In genomic region chr12:57213068-57213715, GRCh38 we compare ENCODE assay signal across 8 cellular contexts. TPM values are rescaled to one million over a fixed set of nuclear protein-coding genes. Genes with fewer than 3 reads are reported as not detected.
DNase-seq lines count a peak whose midpoint lies in the region; ATAC-seq, FAIRE-seq and TF ChIP-seq lines count a peak whose summit lies in the region.

No MANE protein-coding gene starts in this region.

- peak overlapping the region in 1 of 2 donors; percentile 84 for H3K4me3 Mint-ChIP-seq in CD14-positive monocyte

- no peak for TF ChIP-seq POLR2A in H54 (IDR thresholded peaks at IDR 0.05; ENCODE audit: low read depth, low read length)

- H3K27me3 Mint-ChIP-seq in CD14-positive monocyte (ENCODE audit: low read depth in 3 of 3) = peaks cover 43 to 49% (median 47%) of the 10 kb centered on the region in 3 donors

- H3K9me3 Mint-ChIP-seq in CD14-positive monocyte = peaks cover 0 to 19% (median 11%) of the 10 kb centered on the region in 7 donors

- peak; percentile 91 for TF ChIP-seq CTCF in CD14-positive monocyte (IDR thresholded peaks at IDR 0.05)

- intact Hi-C loops in CD14-positive monocyte (cut with micrococcal nuclease) = loop anchor here (1.0 to 5.0 kb wide), 2 partner anchors 26 to 34 kb away; no protein-coding TSS in a partner anchor
- intact Hi-C loops in left ventricle myocardium superior (cut with micrococcal nuclease) = no loop called here
- intact Hi-C loops in sciatic nerve (cut with DNase I) = no loop called here

- peaks cover 33% of the 10 kb centered on the region for H3K4me1 Mint-ChIP-seq in CD14-positive monocyte

- H3K27ac Mint-ChIP-seq in CD14-positive monocyte = peak overlapping the region in 1 of 7 donors; percentile 44

- H3K36me3 Mint-ChIP-seq in CD14-positive monocyte = peaks cover 53 to 58% of the 10 kb centered on the region in 2 donors

- peak; percentile 74 for DNase-seq in CD14-positive monocyte (ENCODE audit: low spot score)
- DNase-seq in H54 (ENCODE audit: insufficient read length, low spot score) = peak; percentile 97
- peak; percentile 70 to 83 for DNase-seq in NCI-H187 (lab: John Stamatoyannopoulos, UW)
- peak; percentile 85 for DNase-seq in T1000 (lab: John Stamatoyannopoulos, UW)
- DNase-seq in anterior cingulate cortex (lab: John Stamatoyannopoulos, UW) = peak; percentile 20 to 89 (median 78)
- DNase-seq in left ventricle myocardium superior = peak; percentile 91
- DNase-seq in sciatic nerve (ENCODE audit: low spot score) = peak; percentile 94

- peak; percentile 20 for FAIRE-seq in H54 (lab: Jason Lieb, UNC)

- peak; percentile 73 for ATAC-seq in left ventricle myocardium superior
- peak; percentile 88 for ATAC-seq in sciatic nerve
- ATAC-seq in GM21381 (IDR thresholded peaks at IDR 0.05; ENCODE audit: unreplicated experiment) = no peak

RNA-seq across cellular contexts. Expression of gene NXPH4, which starts 3.4 kb away (rescaled TPM):
- not detected for polyA plus RNA-seq in CD14-positive monocyte
- total RNA-seq in left ventricle myocardium superior (1.8 TPM), sciatic nerve (0.27 TPM)

RNA-seq across cellular contexts. Expression of gene SHMT2, which starts 16.3 kb away (rescaled TPM):
- polyA plus RNA-seq in CD14-positive monocyte = 10 to 100 TPM; 36.8 to 39.8 TPM
- total RNA-seq in left ventricle myocardium superior (33.4 TPM), sciatic nerve (41.9 TPM)

RNA-seq across cellular contexts. Expression of gene STAC3, which starts 37.8 kb away (rescaled TPM):
- polyA plus RNA-seq in CD14-positive monocyte = 1 to 10 TPM; 7.0 to 9.1 TPM
- total RNA-seq in left ventricle myocardium superior = 1.4 TPM
- 1.9 TPM for total RNA-seq in sciatic nerve

Comparison
In these comparisons a context has a peak if more than half of its experiments do, and no peak if none do; other contexts are left out.
1. intact Hi-C loops: an anchor here in CD14-positive monocyte (1.0 to 5.0 kb wide); none called in left ventricle myocardium superior and sciatic nerve.